In the genomic region with DNA sequence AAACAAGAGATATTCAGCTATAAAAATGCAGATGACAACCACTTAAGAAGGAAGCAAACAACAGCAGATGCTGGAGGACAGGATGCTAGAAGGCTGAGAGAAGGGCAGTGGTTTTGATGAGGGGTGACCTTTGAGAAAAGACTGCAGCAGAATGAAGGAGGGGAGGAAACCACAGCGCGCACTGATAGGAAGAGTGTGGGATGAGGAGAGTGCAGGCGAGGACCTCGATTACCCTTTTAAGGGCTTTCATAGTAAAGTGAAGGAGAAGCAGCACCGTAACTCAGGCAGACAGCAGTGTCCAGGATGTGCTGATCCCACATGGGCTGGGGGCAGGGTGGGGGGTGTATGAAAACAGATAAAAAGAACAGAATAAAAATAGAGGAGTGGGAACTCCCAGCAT, we compare ENCODE assay signal across 15 cellular contexts. TPM values are rescaled to one million over a fixed set of nuclear protein-coding genes. Genes with fewer than 3 reads are reported as not detected.
DNase-seq lines count a peak whose midpoint lies in the region; ATAC-seq and TF ChIP-seq lines count a peak whose summit lies in the region.
"Had no signal": no experiment of that assay in that cellular context is flagged by ENCODE, and none has a peak within 500 bp of the region (broad histone marks: within the 10 kb centered on the region; RNA-seq: fewer than 3 reads in every experiment).

No MANE protein-coding gene starts in this region.

- H3K9me3 Mint-ChIP-seq in activated T-helper 2 cell treated with anti-CD3 and anti-CD28 coated beads, Interferon-gamma antibody, Interleukin-2, Interleukin-4, amounts not matched to agents 10 μg/mL and 5 μg/mL and 100 μg/mL, durations not matched to agents 14 hours and 24 hours and 36 hours, result no peaks in the 10 kb centered on the region
- H3K9me3 Mint-ChIP-seq in nephron, result peaks cover 2% of the 10 kb centered on the region

- H3K27ac Mint-ChIP-seq in T-helper 17 cell (peak overlapping the region; percentile 84), nephron (peak overlapping the region; percentile 9 to 61 (median 30))
- H3K27ac Mint-ChIP-seq in activated T-helper 2 cell treated with anti-CD3 and anti-CD28 coated beads, Interferon-gamma antibody, Interleukin-2, Interleukin-4, amounts not matched to agents 10 μg/mL and 5 μg/mL and 100 μg/mL, durations not matched to agents 14 hours and 24 hours and 36 hours, result peak overlapping the region; percentile 85

- H3K27me3 Mint-ChIP-seq in T-helper 17 cell (no peaks in the 10 kb centered on the region), nephron (ENCODE audit: low read depth) (no peaks in the 10 kb centered on the region)
- H3K27me3 Mint-ChIP-seq in activated T-helper 2 cell treated with anti-CD3 and anti-CD28 coated beads, Interferon-gamma antibody, Interleukin-2, Interleukin-4, amounts not matched to agents 10 μg/mL and 5 μg/mL and 100 μg/mL, durations not matched to agents 14 hours and 24 hours and 36 hours (ENCODE audit: low read depth), result no peaks in the 10 kb centered on the region

- TF ChIP-seq CTCF in nephron (IDR thresholded peaks at IDR 0.05; ENCODE audit: unreplicated experiment in 3 of 3), result no peak

- ATAC-seq in T-helper 17 cell, result no peak
- ATAC-seq: left ventricle myocardium superior had no signal

- H3K4me1 Mint-ChIP-seq in T-helper 17 cell (peaks cover 48% of the 10 kb centered on the region), nephron (peaks cover 18% of the 10 kb centered on the region)
- H3K4me1 Mint-ChIP-seq in activated T-helper 2 cell treated with anti-CD3 and anti-CD28 coated beads, Interferon-gamma antibody, Interleukin-2, Interleukin-4, amounts not matched to agents 10 μg/mL and 5 μg/mL and 100 μg/mL, durations not matched to agents 14 hours and 24 hours and 36 hours (ENCODE audit: low read depth), result peaks cover 55% of the 10 kb centered on the region

- peaks cover 14% of the 10 kb centered on the region for H3K36me3 Mint-ChIP-seq in T-helper 17 cell (ENCODE audit: low read depth)
- H3K36me3 Mint-ChIP-seq in activated T-helper 2 cell treated with anti-CD3 and anti-CD28 coated beads, Interferon-gamma antibody, Interleukin-2, Interleukin-4, amounts not matched to agents 10 μg/mL and 5 μg/mL and 100 μg/mL, durations not matched to agents 14 hours and 24 hours and 36 hours (ENCODE audit: low read depth), result peaks cover 48% of the 10 kb centered on the region
- peaks cover 41% of the 10 kb centered on the region for H3K36me3 Mint-ChIP-seq in nephron (ENCODE audit: low read depth)

- intact Hi-C loops in activated T-helper 2 cell treated with anti-CD3 and anti-CD28 coated beads, Interferon-gamma antibody, Interleukin-2, Interleukin-4, amounts not matched to agents 10 μg/mL and 5 μg/mL and 100 μg/mL, durations not matched to agents 14 hours and 24 hours and 36 hours (cut with micrococcal nuclease), result loop anchor here (1.0 to 5.0 kb wide), 3 partner anchors 18 to 85 kb away; a partner anchor contains a TSS

- no peaks in the 10 kb centered on the region for H3K9me3 ChIP-seq in T-helper 17 cell (ENCODE audit: control insufficient read depth, low read length, poor library complexity, severe bottlenecking)
- H3K9me3 ChIP-seq: uterus had no signal

- DNase-seq in activated CD4-positive, alpha-beta T cell treated with anti-CD3 and anti-CD28 coated beads for 48 hours, result peak; percentile 20
- no peak for DNase-seq in activated CD4-positive, alpha-beta T cell treated with anti-CD3 and anti-CD28 coated beads for 4 hours
- DNase-seq in T-helper 17 cell (no peak), mucosa of gallbladder (ENCODE audit: low spot score) (no peak), NCI-H1930 (lab: John Stamatoyannopoulos, UW) (no peak), OCI-M1 (lab: John Stamatoyannopoulos, UW) (no peak)
- no peak for DNase-seq in activated T-helper 2 cell treated with anti-CD3 and anti-CD28 coated beads, Interferon-gamma antibody, Interleukin-2, Interleukin-4, amounts not matched to agents 10 μg/mL and 5 μg/mL and 100 μg/mL, durations not matched to agents 14 hours and 24 hours and 36 hours (ENCODE audit: low spot score)
- DNase-seq: amygdala; cerebellar nuclear complex; left ventricle myocardium superior; NCI-H345; stimulated activated naive CD4-positive, alpha-beta T cell; T1000; uterus had no signal

- H3K4me3 Mint-ChIP-seq in T-helper 17 cell, result peak overlapping the region; percentile 68
- peak overlapping the region; percentile 59 for H3K4me3 Mint-ChIP-seq in activated T-helper 2 cell treated with anti-CD3 and anti-CD28 coated beads, Interferon-gamma antibody, Interleukin-2, Interleukin-4, amounts not matched to agents 10 μg/mL and 5 μg/mL and 100 μg/mL, durations not matched to agents 14 hours and 24 hours and 36 hours (ENCODE audit: low read depth)
- H3K4me3 Mint-ChIP-seq in nephron, result peak overlapping the region in 1 of 3 experiments; percentile 9

RNA-seq across cellular contexts. Expression of a gene that starts 19.2 kb away (rescaled TPM):
- total RNA-seq in T-helper 17 cell (10 to 100 TPM; 23.5 to 29.2 TPM), mucosa of gallbladder (9.1 TPM)
- total RNA-seq in activated T-helper 2 cell treated with anti-CD3 and anti-CD28 coated beads, Interferon-gamma antibody, Interleukin-2, Interleukin-4, amounts not matched to agents 10 μg/mL and 5 μg/mL and 100 μg/mL, durations not matched to agents 14 hours and 24 hours and 36 hours, result 19.1 and 19.7 TPM in 2 replicates

Comparison
In these comparisons a context has a peak if more than half of its experiments do, and no peak if none do; other contexts are left out.
1. H3K27ac Mint-ChIP-seq: peak in every context shown above with its lines; median percentile 85 in activated T-helper 2 cell treated with anti-CD3 and anti-CD28 coated beads, Interferon-gamma antibody, Interleukin-2, Interleukin-4, amounts not matched to agents 10 μg/mL and 5 μg/mL and 100 μg/mL, durations not matched to agents 14 hours and 24 hours and 36 hours; 84 in T-helper 17 cell; 30 in nephron.